Comparison of ENCODE assay signal across 9 cellular contexts in genomic region chr5:43661102-43661501, GRCh38. TPM values are rescaled to one million over a fixed set of nuclear protein-coding genes. Genes with fewer than 3 reads are reported as not detected.
DNase-seq lines count a peak whose midpoint lies in the region; ATAC-seq and TF ChIP-seq lines count a peak whose summit lies in the region.
"Had no signal": no experiment of that assay in that cellular context is flagged by ENCODE, and none has a peak within 500 bp of the region (broad histone marks: within the 10 kb centered on the region; RNA-seq: fewer than 3 reads in every experiment).

No MANE protein-coding gene starts in this region.

- no peak overlapping the region for H3K4me3 ChIP-seq in astrocyte of the cerebellum (ENCODE audit: low read depth, low read length)

- H3K36me3 Mint-ChIP-seq in mesothelial cell of epicardium, result peaks cover 37% of the 10 kb centered on the region
- peaks cover 43% of the 10 kb centered on the region for H3K36me3 Mint-ChIP-seq in activated T-helper 1 cell treated with anti-CD3 and anti-CD28 coated beads, Interleukin-12 subunit alpha, Interleukin-12 subunit beta, Interleukin-2, Interleukin-4 antibody, amounts not matched to agents 30 ng/mL and 10 ng/mL and 1 ng/mL, durations not matched to agents 14 hours and 24 hours and 36 hours (ENCODE audit: low read depth)

- DNase-seq in NCI-H146 (lab: John Stamatoyannopoulos, UW), result peak; percentile 21
- no peak for DNase-seq in NCI-H146 treated with DMSO at 0.1 percent for 48 hours (lab: John Stamatoyannopoulos, UW; ENCODE audit: unreplicated experiment)
- DNase-seq in M059J (ENCODE audit: low read depth), result peak; percentile 31
- peak; percentile 45 for DNase-seq in astrocyte of the cerebellum (ENCODE audit: low read depth)
- DNase-seq in mesothelial cell of epicardium (ENCODE audit: low spot score in 2 of 2, unreplicated experiment in 2 of 2), result no peak
- DNase-seq in activated T-helper 1 cell treated with anti-CD3 and anti-CD28 coated beads, Interleukin-12 subunit alpha, Interleukin-12 subunit beta, Interleukin-2, Interleukin-4 antibody, amounts not matched to agents 30 ng/mL and 10 ng/mL and 1 ng/mL, durations not matched to agents 14 hours and 24 hours and 36 hours (ENCODE audit: low spot score), result no peak
- DNase-seq in activated gamma-delta T cell (lab: John Stamatoyannopoulos, UW), result no peak
- DNase-seq: activated B cell treated with CpG ODN at 0.5 μM for 24 hours had no signal

- intact Hi-C loops in activated T-helper 1 cell treated with anti-CD3 and anti-CD28 coated beads, Interleukin-12 subunit alpha, Interleukin-12 subunit beta, Interleukin-2, Interleukin-4 antibody, amounts not matched to agents 30 ng/mL and 10 ng/mL and 1 ng/mL, durations not matched to agents 14 hours and 24 hours and 36 hours (cut with micrococcal nuclease), result loop anchor here (2.0 kb wide), 1 partner anchor 672 kb away; no protein-coding TSS in a partner anchor

- H3K4me3 Mint-ChIP-seq in mesothelial cell of epicardium, result no peak overlapping the region
- H3K4me3 Mint-ChIP-seq in activated T-helper 1 cell treated with anti-CD3 and anti-CD28 coated beads, Interleukin-12 subunit alpha, Interleukin-12 subunit beta, Interleukin-2, Interleukin-4 antibody, amounts not matched to agents 30 ng/mL and 10 ng/mL and 1 ng/mL, durations not matched to agents 14 hours and 24 hours and 36 hours, result no peak overlapping the region
- H3K4me3 Mint-ChIP-seq: activated B cell treated with CpG ODN at 0.5 μM for 24 hours had no signal

- no peak for ATAC-seq in GM18498 (IDR thresholded peaks at IDR 0.05; ENCODE audit: unreplicated experiment)

- H3K27ac Mint-ChIP-seq in mesothelial cell of epicardium, result no peak overlapping the region
- no peak overlapping the region for H3K27ac Mint-ChIP-seq in activated T-helper 1 cell treated with anti-CD3 and anti-CD28 coated beads, Interleukin-12 subunit alpha, Interleukin-12 subunit beta, Interleukin-2, Interleukin-4 antibody, amounts not matched to agents 30 ng/mL and 10 ng/mL and 1 ng/mL, durations not matched to agents 14 hours and 24 hours and 36 hours
- H3K27ac Mint-ChIP-seq: activated B cell treated with CpG ODN at 0.5 μM for 24 hours had no signal

- H3K9me3 Mint-ChIP-seq in mesothelial cell of epicardium, result no peaks in the 10 kb centered on the region
- peaks cover 8% of the 10 kb centered on the region for H3K9me3 Mint-ChIP-seq in activated T-helper 1 cell treated with anti-CD3 and anti-CD28 coated beads, Interleukin-12 subunit alpha, Interleukin-12 subunit beta, Interleukin-2, Interleukin-4 antibody, amounts not matched to agents 30 ng/mL and 10 ng/mL and 1 ng/mL, durations not matched to agents 14 hours and 24 hours and 36 hours

- TF ChIP-seq CTCF in astrocyte of the cerebellum (IDR thresholded peaks at IDR 0.05; ENCODE audit: low read depth, low read length, missing control alignments) (no peak), mesothelial cell of epicardium (IDR thresholded peaks at IDR 0.05; ENCODE audit: unreplicated experiment) (peak; percentile 84)

- in situ Hi-C loops in astrocyte of the cerebellum (cut with HindIII; ENCODE audit: low sequenced_read_pairs), result no loop called here

- H3K27me3 Mint-ChIP-seq in mesothelial cell of epicardium (ENCODE audit: low read depth), result no peaks in the 10 kb centered on the region
- no peaks in the 10 kb centered on the region for H3K27me3 Mint-ChIP-seq in activated T-helper 1 cell treated with anti-CD3 and anti-CD28 coated beads, Interleukin-12 subunit alpha, Interleukin-12 subunit beta, Interleukin-2, Interleukin-4 antibody, amounts not matched to agents 30 ng/mL and 10 ng/mL and 1 ng/mL, durations not matched to agents 14 hours and 24 hours and 36 hours (ENCODE audit: insufficient read depth)
- H3K27me3 Mint-ChIP-seq: activated B cell treated with CpG ODN at 0.5 μM for 24 hours had no signal

- H3K4me1 Mint-ChIP-seq in mesothelial cell of epicardium, result no peaks in the 10 kb centered on the region
- H3K4me1 Mint-ChIP-seq in activated T-helper 1 cell treated with anti-CD3 and anti-CD28 coated beads, Interleukin-12 subunit alpha, Interleukin-12 subunit beta, Interleukin-2, Interleukin-4 antibody, amounts not matched to agents 30 ng/mL and 10 ng/mL and 1 ng/mL, durations not matched to agents 14 hours and 24 hours and 36 hours (ENCODE audit: low read depth), result no peaks in the 10 kb centered on the region
- H3K4me1 Mint-ChIP-seq: activated B cell treated with CpG ODN at 0.5 μM for 24 hours had no signal

RNA-seq across cellular contexts. Expression of gene NNT, which starts 58.1 kb away (rescaled TPM):
- 44.2 and 76.1 TPM in 2 replicates for total RNA-seq in M059J (2014; rRNA removed; shearing (Covaris generic))
- total RNA-seq in mesothelial cell of epicardium, result 65.7 to 68.7 TPM (median 66.0 TPM) in 3 replicates
- total RNA-seq in activated T-helper 1 cell treated with anti-CD3 and anti-CD28 coated beads, Interleukin-12 subunit alpha, Interleukin-12 subunit beta, Interleukin-2, Interleukin-4 antibody, amounts not matched to agents 30 ng/mL and 10 ng/mL and 1 ng/mL, durations not matched to agents 14 hours and 24 hours and 36 hours, result 43.6 and 47.5 TPM in 2 replicates

Comparison
In these comparisons a context has a peak if more than half of its experiments do, and no peak if none do; other contexts are left out.
1. DNase-seq: peak in NCI-H146 (single experiment), M059J (single experiment) and astrocyte of the cerebellum (single experiment); none in NCI-H146 treated with DMSO at 0.1 percent for 48 hours (single experiment), mesothelial cell of epicardium (0 of 2), activated T-helper 1 cell treated with anti-CD3 and anti-CD28 coated beads, Interleukin-12 subunit alpha, Interleukin-12 subunit beta, Interleukin-2, Interleukin-4 antibody, amounts not matched to agents 30 ng/mL and 10 ng/mL and 1 ng/mL, durations not matched to agents 14 hours and 24 hours and 36 hours (single experiment) and activated gamma-delta T cell (single experiment).